11 cellular contexts compared by ENCODE assay signal in the genomic region with DNA sequence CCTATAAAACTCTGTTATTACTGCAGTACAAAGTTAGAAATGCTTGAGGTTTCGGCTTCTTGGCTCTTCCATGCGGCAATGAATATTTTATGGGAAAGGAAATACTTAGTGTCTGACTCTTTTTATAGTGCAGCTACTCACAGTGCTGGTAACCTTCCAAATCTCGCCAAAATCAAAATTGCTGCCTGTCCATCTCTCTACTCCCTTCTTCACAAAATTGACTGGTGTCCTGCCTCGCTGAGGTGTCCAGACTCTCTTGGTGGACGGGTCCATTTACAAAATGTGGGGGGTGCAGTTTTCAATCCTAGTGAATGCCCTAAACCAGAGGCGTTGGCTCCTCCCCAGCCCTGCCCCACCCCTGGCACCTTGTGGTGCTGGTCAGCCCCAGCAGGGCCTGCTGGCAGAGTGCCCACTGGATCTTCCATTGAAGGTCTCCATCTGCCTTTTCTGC.
DNase-seq lines count a peak whose midpoint lies in the region; TF ChIP-seq lines count a peak whose summit lies in the region.
"Had no signal": no experiment of that assay in that cellular context is flagged by ENCODE, and none has a peak within 500 bp of the region (broad histone marks: within the 10 kb centered on the region; RNA-seq: fewer than 3 reads in every experiment).

No MANE protein-coding gene starts in this region.

- no peak for TF ChIP-seq POLR2A in adrenal gland (IDR thresholded peaks at IDR 0.05)

- DNase-seq in Daoy (ENCODE audit: low read depth) (peak; percentile 30), adrenal gland (peak in 1 of 7 donors; percentile 18), left ventricle myocardium inferior (no peak), kidney tubule cell (ENCODE audit: low spot score) (no peak), OCI-M2 (lab: John Stamatoyannopoulos, UW; ENCODE audit: unreplicated experiment) (no peak), HT-29 (ENCODE audit: low spot score) (no peak)
- no peak for DNase-seq in activated CD4-positive, CD25-positive, alpha-beta regulatory T cell treated with anti-CD3 and anti-CD28 coated beads, Interleukin-2, amount 50 U/mL, for 72 hours
- DNase-seq: activated gamma-delta T cell; NCI-H1105; stimulated activated CD4-positive, alpha-beta T cell treated with anti-CD3 and anti-CD28 coated beads, Interleukin-2, amount 100 ng/mL, for 48 hours had no signal

- no peak overlapping the region for H3K4me3 ChIP-seq in adrenal gland
- H3K4me3 ChIP-seq in left ventricle myocardium inferior = peak overlapping the region; percentile 12
- H3K4me3 ChIP-seq in skeletal muscle satellite cell (ENCODE audit: low read length) = peak overlapping the region; percentile 51

- intact Hi-C loops in adrenal gland (cut with DNase I) = no loop called here
- intact Hi-C loops in left ventricle myocardium inferior (cut with micrococcal nuclease) = no loop called here

- H3K27me3 ChIP-seq in adrenal gland = no peaks in the 10 kb centered on the region
- H3K27me3 ChIP-seq in left ventricle myocardium inferior (ENCODE audit: low read depth) = no peaks in the 10 kb centered on the region
- no peaks in the 10 kb centered on the region for H3K27me3 ChIP-seq in skeletal muscle satellite cell (ENCODE audit: control insufficient read depth, insufficient read depth, low read length)

- H3K36me3 ChIP-seq in adrenal gland (replicated peaks in 1 of 2) (no peaks in the 10 kb centered on the region), left ventricle myocardium inferior (peaks cover 2% of the 10 kb centered on the region), skeletal muscle satellite cell (ENCODE audit: insufficient read depth, low read length) (peaks cover 13% of the 10 kb centered on the region)

- H3K4me2 ChIP-seq in skeletal muscle satellite cell (ENCODE audit: low read length) = peak overlapping the region; percentile 81

- H3K9me3 ChIP-seq in adrenal gland (replicated peaks in 1 of 3) (no peaks in the 10 kb centered on the region), left ventricle myocardium inferior (replicated peaks) (no peaks in the 10 kb centered on the region), skeletal muscle satellite cell (replicated peaks; ENCODE audit: low read length) (no peaks in the 10 kb centered on the region)

- TF ChIP-seq CTCF in adrenal gland (IDR thresholded peaks at IDR 0.05) (no peak), left ventricle myocardium inferior (IDR thresholded peaks at IDR 0.05; ENCODE audit: borderline replicate concordance) (no peak)

- H3K27ac ChIP-seq in adrenal gland (peak overlapping the region in 3 of 5 donors; percentile 33 to 80 (median 80)), left ventricle myocardium inferior (replicated peaks) (peak overlapping the region; percentile 81)

- peak overlapping the region; percentile 87 for H3K9ac ChIP-seq in skeletal muscle satellite cell (ENCODE audit: low read depth, low read length)

- H3K4me1 ChIP-seq in adrenal gland (replicated peaks in 1 of 2) (peaks cover 77 to 100% of the 10 kb centered on the region in 2 donors), left ventricle myocardium inferior (peaks cover 100% of the 10 kb centered on the region), skeletal muscle satellite cell (ENCODE audit: control insufficient read depth, insufficient read depth, low read length) (peaks cover 99% of the 10 kb centered on the region)

- WGBS in adrenal gland, 4 donors = 78 to 82% (median 80%) methylated on average over 6 of the region's 6 CpGs

Comparison
In these comparisons a context has a peak if more than half of its experiments do, and no peak if none do; other contexts are left out.
1. H3K4me3 ChIP-seq: peak in left ventricle myocardium inferior (single experiment) and skeletal muscle satellite cell (single experiment); none in adrenal gland (0 of 4).